In the genomic region with DNA sequence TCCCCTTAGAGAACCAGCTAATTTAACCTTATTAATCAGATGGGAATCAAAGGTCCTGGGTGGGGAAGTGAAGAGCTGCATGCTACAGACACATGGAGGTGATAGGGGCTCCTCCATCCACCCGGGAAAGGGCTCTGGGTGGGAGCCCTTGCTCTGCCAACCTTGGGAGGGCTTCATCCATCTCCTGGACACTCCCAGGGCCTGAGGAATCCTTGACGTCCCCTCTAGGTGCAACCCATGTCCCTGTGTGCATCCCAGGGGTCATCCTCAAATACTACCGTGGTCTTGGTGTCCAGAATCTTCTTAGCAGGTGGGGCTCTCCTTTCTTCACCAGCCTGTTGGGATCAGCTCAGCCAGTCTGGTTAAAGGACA, we compare ENCODE assay signal across 24 cellular contexts. TPM values are rescaled to one million over a fixed set of nuclear protein-coding genes. Genes with fewer than 3 reads are reported as not detected.
A peak's percentile ranks its signal among the peaks of the same experiment; 100 is the strongest.
DNase-seq lines count a peak whose midpoint lies in the region; ATAC-seq and TF ChIP-seq lines count a peak whose summit lies in the region.
"Had no signal": no experiment of that assay in that cellular context is flagged by ENCODE, and none has a peak within 500 bp of the region (broad histone marks: within the 10 kb centered on the region; RNA-seq: fewer than 3 reads in every experiment).

No MANE protein-coding gene starts in this region.

- H3K4me2 ChIP-seq in PC-9 (no peak overlapping the region), trophoblast cell (ENCODE audit: low read length) (no peak overlapping the region)

- no peak for TF ChIP-seq EP300 in esophagus muscularis mucosa (IDR thresholded peaks at IDR 0.05)

- H3K4me1 ChIP-seq in PC-9 (replicated peaks; ENCODE audit: insufficient read depth) (peaks cover 51% of the 10 kb centered on the region), esophagus muscularis mucosa (peaks cover 11 to 30% (median 22%) of the 10 kb centered on the region in 4 donors), trophoblast cell (ENCODE audit: control insufficient read depth in 1 of 2, insufficient read depth in 2 of 2, low read length in 2 of 2) (peaks cover 26 to 35% of the 10 kb centered on the region in 2 experiments)

- peaks cover 59% of the 10 kb centered on the region for H3K79me1 ChIP-seq in trophoblast cell (ENCODE audit: low read length)

- H2BK120ac ChIP-seq in trophoblast cell (ENCODE audit: insufficient read depth, low read length, poor library complexity): peak overlapping the region; percentile 55

- no peaks in the 10 kb centered on the region for H4K20me1 ChIP-seq in PC-9 (ENCODE audit: insufficient read depth)
- H4K20me1 ChIP-seq: BLaER1 treated with 17β-estradiol and CSF1 and Interleukin-3, amounts not matched to agents 10 nM and 100 nM had no signal

- H3K79me2 ChIP-seq in PC-9 (ENCODE audit: low read depth) (no peaks in the 10 kb centered on the region), trophoblast cell (ENCODE audit: control insufficient read depth, insufficient read depth, low read length, poor library complexity) (peaks cover 2% of the 10 kb centered on the region)

- H2AFZ ChIP-seq in PC-9: no peak overlapping the region
- H2AFZ ChIP-seq in trophoblast cell (ENCODE audit: insufficient read depth, low read length, poor library complexity): no peak overlapping the region

- no peak overlapping the region for H3K18ac ChIP-seq in trophoblast cell (ENCODE audit: low read length)

- H3K9me2 ChIP-seq in PC-9 (ENCODE audit: insufficient read depth): no peaks in the 10 kb centered on the region

- no peaks in the 10 kb centered on the region for H3K9me3 Mint-ChIP-seq in Calu3 (ENCODE audit: low read depth, unreplicated experiment)
- no peaks in the 10 kb centered on the region for H3K9me3 Mint-ChIP-seq in activated CD4-positive, alpha-beta T cell treated with anti-CD3 and anti-CD28 coated beads for 36 hours (ENCODE audit: low read depth)
- H3K9me3 Mint-ChIP-seq: CD4-positive, alpha-beta T cell had no signal

- H4K12ac ChIP-seq in trophoblast cell (ENCODE audit: low read depth, low read length): no peak overlapping the region

- no peak overlapping the region for H3K23ac ChIP-seq in trophoblast cell (ENCODE audit: low read length)

- no peak overlapping the region for H3K4me3 Mint-ChIP-seq in Calu3 (ENCODE audit: low read depth, unreplicated experiment)
- H3K4me3 Mint-ChIP-seq in activated CD4-positive, alpha-beta T cell treated with anti-CD3 and anti-CD28 coated beads for 36 hours: no peak overlapping the region
- H3K4me3 Mint-ChIP-seq: CD4-positive, alpha-beta T cell had no signal

- H3K36me3 ChIP-seq in PC-9 (ENCODE audit: low read depth) (no peaks in the 10 kb centered on the region), esophagus muscularis mucosa (no peaks in the 10 kb centered on the region), trophoblast cell (ENCODE audit: control insufficient read depth in 1 of 2, insufficient read depth in 2 of 2, low read length in 2 of 2) (peaks cover 0 to 3% of the 10 kb centered on the region in 2 experiments)
- H3K36me3 ChIP-seq: BLaER1 treated with 17β-estradiol and CSF1 and Interleukin-3, amounts not matched to agents 10 nM and 100 nM had no signal

- H3K4ac ChIP-seq in trophoblast cell (ENCODE audit: low read depth, low read length): peak overlapping the region; percentile 36

- peak overlapping the region; percentile 99 for H3K27ac Mint-ChIP-seq in Calu3 (ENCODE audit: unreplicated experiment)
- H3K27ac Mint-ChIP-seq in activated CD4-positive, alpha-beta T cell treated with anti-CD3 and anti-CD28 coated beads for 36 hours: no peak overlapping the region
- H3K27ac Mint-ChIP-seq: CD4-positive, alpha-beta T cell had no signal

- CTCF ChIA-PET in Calu3 (lab: Charles Lee) (interaction anchor here (1.2 to 4.1 kb wide), 3 partner anchors 8 to 54 kb away, joined by 3 to 47 read pairs (median 4); partner anchors contain the start of gene IGFBP3), PC-9 (lab: Charles Lee) (interaction anchor here (1.2 kb wide), 1 partner anchor 54 kb away, joined by 3 read pairs; no protein-coding TSS in a partner anchor)
- CTCF ChIA-PET in activated CD4-positive, alpha-beta T cell treated with anti-CD3 and anti-CD28 coated beads for 36 hours (lab: Charles Lee): interaction anchor here (0.6 kb wide), 1 partner anchor 55 kb away, joined by 3 read pairs; the partner anchor contains the start of gene IGFBP3

- peak overlapping the region; percentile 90 for H2AK5ac ChIP-seq in trophoblast cell (ENCODE audit: low read length)

- H3K27me3 ChIP-seq in PC-9 (ENCODE audit: insufficient read depth, low read depth) (no peaks in the 10 kb centered on the region), esophagus muscularis mucosa (no peaks in the 10 kb centered on the region), trophoblast cell (ENCODE audit: insufficient read depth, low read length) (no peaks in the 10 kb centered on the region)
- H3K27me3 ChIP-seq: BLaER1 treated with 17β-estradiol and CSF1 and Interleukin-3, amounts not matched to agents 10 nM and 100 nM had no signal

- TF ChIP-seq CTCF in Calu3 (IDR thresholded peaks at IDR 0.05; ENCODE audit: unreplicated experiment) (no peak), PC-9 (conservative IDR thresholded peaks at IDR 0.05) (no peak), esophagus muscularis mucosa (IDR thresholded peaks at IDR 0.05) (no peak)

- POLR2A ChIA-PET in PC-9 (lab: Charles Lee; ENCODE audit: unreplicated experiment): no interaction called here
- POLR2A ChIA-PET in activated CD4-positive, alpha-beta T cell treated with anti-CD3 and anti-CD28 coated beads for 36 hours (lab: Charles Lee): no interaction called here

- H3K27ac ChIP-seq in PC-9: 0 out of 2 replicates have a peak overlapping the region, but pooled peaks have one; percentile 97
- H3K27ac ChIP-seq in esophagus muscularis mucosa (replicated peaks in 1 of 4): no peak overlapping the region
- no peak overlapping the region for H3K27ac ChIP-seq in trophoblast cell (ENCODE audit: low read depth, low read length)
- H3K27ac ChIP-seq: BLaER1 treated with 17β-estradiol and CSF1 and Interleukin-3, amounts not matched to agents 10 nM and 100 nM; HL-60 had no signal

- H2BK12ac ChIP-seq in trophoblast cell (ENCODE audit: low read length): peak overlapping the region; percentile 96

- no TSS peak for BruUV-seq in Calu3 (replicated peaks; lab: Mats Ljungman, UMichigan)
- no TSS peak for BruUV-seq in PC-9 (replicated peaks; lab: Mats Ljungman, UMichigan)

- peak overlapping the region; percentile 42 for H3K14ac ChIP-seq in trophoblast cell (ENCODE audit: low read length)

- DNase-seq in Calu3 (no peak), PC-9 (peak in 1 of 2 experiments; percentile 30), esophagus muscularis mucosa (ENCODE audit: extremely low spot score) (peak; percentile 84), trophoblast cell (no peak), left ventricle myocardium superior (no peak)
- DNase-seq in stimulated activated naive CD4-positive, alpha-beta T cell treated with Interleukin-2 at 50 U/mL for 16 hours (lab: John Stamatoyannopoulos, UW): no peak
- no peak for DNase-seq in activated CD4-positive, alpha-beta T cell treated with anti-CD3 and anti-CD28 coated beads for 36 hours
- DNase-seq: AML-193; CD4-positive, alpha-beta T cell; Kasumi-1; NCI-H1092 treated with DMSO at 0.1 percent for 48 hours; NCI-H1436; NCI-H187; NCI-H2081 treated with DMSO at 0.1 percent for 48 hours; NCI-H2171; NCI-H226; NCI-H510A; NCI-H69 had no signal

- H3F3A ChIP-seq in PC-9 (ENCODE audit: insufficient read depth, low read depth): peaks cover 23% of the 10 kb centered on the region

- H2BK5ac ChIP-seq in trophoblast cell (ENCODE audit: low read depth, low read length, poor library complexity): peak overlapping the region; percentile 26

- H3K9ac ChIP-seq in trophoblast cell (ENCODE audit: low read length): no peak overlapping the region
- H3K9ac ChIP-seq: BLaER1 treated with 17β-estradiol and CSF1 and Interleukin-3, amounts not matched to agents 10 nM and 100 nM had no signal

- H3K36me3 Mint-ChIP-seq in Calu3 (ENCODE audit: insufficient read depth, unreplicated experiment): peaks cover 28% of the 10 kb centered on the region
- peaks cover 23% of the 10 kb centered on the region for H3K36me3 Mint-ChIP-seq in activated CD4-positive, alpha-beta T cell treated with anti-CD3 and anti-CD28 coated beads for 36 hours (ENCODE audit: low read depth)

- no peaks in the 10 kb centered on the region for H3K27me3 Mint-ChIP-seq in Calu3 (ENCODE audit: unreplicated experiment)
- H3K27me3 Mint-ChIP-seq in activated CD4-positive, alpha-beta T cell treated with anti-CD3 and anti-CD28 coated beads for 36 hours: no peaks in the 10 kb centered on the region
- H3K27me3 Mint-ChIP-seq: CD4-positive, alpha-beta T cell had no signal

- peak overlapping the region; percentile 67 for H4K91ac ChIP-seq in trophoblast cell (ENCODE audit: low read depth, low read length)

- H3K4me1 Mint-ChIP-seq in Calu3 (ENCODE audit: low read depth, unreplicated experiment): peaks cover 81% of the 10 kb centered on the region
- H3K4me1 Mint-ChIP-seq in activated CD4-positive, alpha-beta T cell treated with anti-CD3 and anti-CD28 coated beads for 36 hours: peaks cover 9% of the 10 kb centered on the region

- H3K4me3 ChIP-seq in PC-9 (no peak overlapping the region), esophagus muscularis mucosa (no peak overlapping the region), trophoblast cell (ENCODE audit: low read depth, low read length) (no peak overlapping the region)
- H3K4me3 ChIP-seq: BLaER1 treated with 17β-estradiol and CSF1 and Interleukin-3, amounts not matched to agents 10 nM and 100 nM; GM12878 had no signal

- intact Hi-C loops in Calu3 (cut with micrococcal nuclease; ENCODE audit: unreplicated experiment) (loop anchor here (5.0 kb wide), 1 partner anchor 676 kb away; no protein-coding TSS in a partner anchor), PC-9 (cut with micrococcal nuclease; ENCODE audit: unreplicated experiment) (loop anchor here (5.0 kb wide), 1 partner anchor 1111 kb away; no protein-coding TSS in a partner anchor), esophagus muscularis mucosa (cut with DNase I) (no loop called here), left ventricle myocardium superior (cut with micrococcal nuclease) (no loop called here)
- intact Hi-C loops in activated CD4-positive, alpha-beta T cell treated with anti-CD3 and anti-CD28 coated beads for 36 hours (cut with DNase I, micrococcal nuclease): no loop called here

- 92% methylated on average over 3 of the region's 3 CpGs for WGBS in esophagus muscularis mucosa
- WGBS in trophoblast cell (ENCODE audit: extremely low coverage, insufficient coverage, insufficient read length): no CpG with 5 or more reads among the region's 3 CpGs

- no peak overlapping the region for H4K8ac ChIP-seq in trophoblast cell (ENCODE audit: low read depth, low read length)

- no peak for TF ChIP-seq POLR2A in esophagus muscularis mucosa (IDR thresholded peaks at IDR 0.05; ENCODE audit: low read depth)

- H3K9me3 ChIP-seq in PC-9 (ENCODE audit: insufficient read depth, low read depth): no peaks in the 10 kb centered on the region; the same call in 1 of the 2 replicates
- H3K9me3 ChIP-seq in esophagus muscularis mucosa: no peaks in the 10 kb centered on the region
- peaks cover 10% of the 10 kb centered on the region for H3K9me3 ChIP-seq in trophoblast cell (ENCODE audit: insufficient read depth, low read depth, low read length)
- H3K9me3 ChIP-seq: BLaER1 treated with 17β-estradiol and CSF1 and Interleukin-3, amounts not matched to agents 10 nM and 100 nM had no signal

- ATAC-seq in activated CD4-positive, alpha-beta T cell treated with anti-CD3 and anti-CD28 coated beads for 36 hours: no peak
- no peak for ATAC-seq in left ventricle myocardium superior
- ATAC-seq: GM12878, HCT116, SK-N-SH treated with all-trans-retinoic acid at 6 μM for 48 hours had no signal

RNA-seq across cellular contexts. Expression of gene IGFBP3, which starts 55.4 kb away (rescaled TPM):
- total RNA-seq in Calu3 (2022): 221 and 315 TPM in 2 replicates
- 237 and 386 TPM in 2 replicates for total RNA-seq in PC-9 (2021)
- 100 to 1,000 TPM in 2 of 4 donors, 10 to 100 TPM in 2; 60.6 to 187 (median 104) TPM for total RNA-seq in esophagus muscularis mucosa
- 2,874 and 2,927 TPM in 2 replicates for polyA plus RNA-seq in trophoblast cell (2013)
- under 1 TPM; 0.12 to 0.23 TPM for total RNA-seq in activated CD4-positive, alpha-beta T cell treated with anti-CD3 and anti-CD28 coated beads for 36 hours
- total RNA-seq in left ventricle myocardium superior: 46.0 TPM
- total RNA-seq: OCI-LY7 had no signal

Comparison
In these comparisons a context has a peak if more than half of its experiments do, and no peak if none do; other contexts are left out.
1. RNA of gene IGFBP3, which starts 55.4 kb away (total RNA-seq): 221 to 315 TPM in Calu3, 237 to 386 TPM in PC-9, 60.6 to 187 TPM in esophagus muscularis mucosa and 46.0 TPM in left ventricle myocardium superior (single experiment); 0.12 to 0.23 TPM in activated CD4-positive, alpha-beta T cell treated with anti-CD3 and anti-CD28 coated beads for 36 hours; every median in the first group is over 10 times any median in the second.
2. intact Hi-C loops: an anchor here in Calu3 (5.0 kb wide) and PC-9 (5.0 kb wide); none called in esophagus muscularis mucosa, activated CD4-positive, alpha-beta T cell treated with anti-CD3 and anti-CD28 coated beads for 36 hours and left ventricle myocardium superior.